In the genomic region with DNA sequence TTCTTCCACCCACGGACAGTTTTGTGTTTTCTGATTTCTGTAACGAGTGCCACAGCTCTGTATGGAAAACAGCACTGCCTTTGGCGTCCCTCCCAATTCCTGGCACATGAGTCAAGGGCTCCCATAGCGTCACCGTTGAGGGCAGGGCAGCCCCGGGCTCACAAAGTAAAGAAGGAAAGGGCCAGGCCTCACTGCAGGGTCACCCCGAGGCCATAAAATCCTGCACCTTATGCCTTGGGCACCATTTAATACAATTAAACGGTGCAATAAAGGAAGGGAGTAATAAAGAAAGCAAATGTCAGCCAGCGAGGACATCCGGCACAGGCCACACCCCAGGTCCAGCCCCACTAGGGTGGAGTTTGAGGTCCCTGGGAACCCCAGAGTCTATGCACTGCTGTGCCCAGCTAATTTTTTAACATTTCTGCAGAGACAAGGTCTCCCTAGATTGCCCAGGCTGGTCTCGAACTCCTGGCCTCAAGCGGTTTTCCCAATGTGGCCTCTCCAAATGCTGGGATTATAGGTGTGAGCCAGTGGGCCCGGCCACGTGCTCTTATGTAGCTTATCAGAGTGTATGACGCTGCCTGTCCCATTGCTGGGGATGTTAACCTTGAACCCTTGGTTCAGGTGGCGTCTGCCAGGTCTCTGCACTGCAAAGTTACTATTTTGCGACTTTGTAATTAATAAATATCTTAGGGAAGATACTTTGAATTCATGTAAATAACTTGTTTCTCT, we compare ENCODE assay signal across 13 cellular contexts. TPM values are rescaled to one million over a fixed set of nuclear protein-coding genes. Genes with fewer than 3 reads are reported as not detected.
DNase-seq lines count a peak whose midpoint lies in the region; ATAC-seq, FAIRE-seq and TF ChIP-seq lines count a peak whose summit lies in the region.
"Had no signal": no experiment of that assay in that cellular context is flagged by ENCODE, and none has a peak within 500 bp of the region (broad histone marks: within the 10 kb centered on the region; RNA-seq: fewer than 3 reads in every experiment).

No MANE protein-coding gene starts in this region.

- H3K9ac ChIP-seq in endothelial cell of umbilical vein (replicated peaks; ENCODE audit: extremely low read depth, insufficient read depth, low read length) = no peak overlapping the region

- no peaks in the 10 kb centered on the region for H3K4me1 ChIP-seq in endothelial cell of umbilical vein (ENCODE audit: control insufficient read depth, extremely low read depth, insufficient read depth, low read length)
- H3K4me1 ChIP-seq in vagina = peaks cover 9% of the 10 kb centered on the region

- CTCF ChIA-PET in BJ (lab: Yijun Ruan, JAX) = interaction anchor here (0.5 to 3.4 kb wide), 2 partner anchors 10 to 454 kb away, joined by 3 to 16 read pairs; no protein-coding TSS in a partner anchor
- CTCF ChIA-PET in endothelial cell of umbilical vein (lab: Charles Lee) = interaction anchor here (1.3 kb wide), 1 partner anchor 10 kb away, joined by 4 read pairs; no protein-coding TSS in a partner anchor

- POLR2A ChIA-PET in BJ (lab: Charles Lee) = interaction anchor here (0.5 kb wide), 1 partner anchor 15 kb away, joined by 4 read pairs; no protein-coding TSS in a partner anchor
- POLR2A ChIA-PET in endothelial cell of umbilical vein (lab: Charles Lee) = no interaction called here

- peaks cover 18% of the 10 kb centered on the region for H3K9me3 ChIP-seq in MG63
- no peaks in the 10 kb centered on the region for H3K9me3 ChIP-seq in endothelial cell of umbilical vein (replicated peaks; ENCODE audit: control insufficient read depth, insufficient read depth, low read length)
- H3K9me3 ChIP-seq in vagina = no peaks in the 10 kb centered on the region

- no peak overlapping the region for H3K4me2 ChIP-seq in endothelial cell of umbilical vein (ENCODE audit: insufficient read depth, low read length)

- no TSS peak for BruUV-seq in endothelial cell of umbilical vein (replicated peaks; lab: Mats Ljungman, UMichigan)

- no peaks in the 10 kb centered on the region for H3K9me1 ChIP-seq in endothelial cell of umbilical vein (replicated peaks; ENCODE audit: control insufficient read depth, extremely low read depth, insufficient read depth, low read length)

- no peak overlapping the region for H3K4me3 ChIP-seq in BJ (ENCODE audit: low read depth, low read length)
- no peak overlapping the region for H3K4me3 ChIP-seq in MG63
- no peak overlapping the region for H3K4me3 ChIP-seq in endothelial cell of umbilical vein (replicated peaks in 1 of 3; ENCODE audit: insufficient read depth in 1 of 3, low read depth in 1 of 3, low read length in 3 of 3)
- no peak overlapping the region for H3K4me3 ChIP-seq in vagina

- no peaks in the 10 kb centered on the region for H3K79me2 ChIP-seq in endothelial cell of umbilical vein (ENCODE audit: control insufficient read depth, insufficient read depth, low read length)

- intact Hi-C loops in endothelial cell of umbilical vein (cut with micrococcal nuclease) (no loop called here), vagina (cut with DNase I) (no loop called here)

- H3K36me3 ChIP-seq in BJ (ENCODE audit: control insufficient read depth, insufficient read depth, low read length) (no peaks in the 10 kb centered on the region), MG63 (no peaks in the 10 kb centered on the region), endothelial cell of umbilical vein (ENCODE audit: control insufficient read depth in 2 of 2, extremely low read depth in 1 of 2, insufficient read depth in 2 of 2, low read length in 2 of 2) (no peaks in the 10 kb centered on the region), vagina (no peaks in the 10 kb centered on the region)

- peak; percentile 65 for DNase-seq in BJ (ENCODE audit: low read depth)
- DNase-seq in MG63 = peak; percentile 84
- DNase-seq in endothelial cell of umbilical vein (ENCODE audit: low read depth, low spot score) = peak; percentile 36
- DNase-seq in myocyte (ENCODE audit: low read depth) = peak; percentile 42
- no peak for DNase-seq in activated T-cell treated with anti-CD3 and anti-CD28 coated beads, Interleukin-2, amount 50 U/mL, for 1 hour
- DNase-seq in KG1 (lab: John Stamatoyannopoulos, UW) = no peak
- DNase-seq in vagina (ENCODE audit: extremely low spot score in 2 of 2) = no peak
- DNase-seq: activated effector memory CD4-positive, alpha-beta T cell treated with Interleukin-2 at 50 U/mL for 16 hours; CD8-positive, alpha-beta T cell; NCI-H748 treated with DMSO at 0.1 percent for 48 hours; substantia nigra had no signal

- TF ChIP-seq POLR2A in endothelial cell of umbilical vein (IDR thresholded peaks at IDR 0.05; ENCODE audit: low read depth, low read length) = no peak
- TF ChIP-seq POLR2A in vagina (IDR thresholded peaks at IDR 0.05) = no peak

- no peaks in the 10 kb centered on the region for H3K27me3 ChIP-seq in BJ (ENCODE audit: control insufficient read depth, insufficient read depth, low read length)
- peaks cover 9% of the 10 kb centered on the region for H3K27me3 ChIP-seq in MG63
- H3K27me3 ChIP-seq in endothelial cell of umbilical vein (ENCODE audit: control insufficient read depth in 2 of 2, insufficient read depth in 2 of 2, low read length in 2 of 2) = peaks cover 5 to 7% of the 10 kb centered on the region in 2 experiments
- no peaks in the 10 kb centered on the region for H3K27me3 ChIP-seq in vagina

- H3K27ac ChIP-seq in endothelial cell of umbilical vein (ENCODE audit: insufficient read depth, low read depth, low read length) (no peak overlapping the region), vagina (no peak overlapping the region)

- H2AFZ ChIP-seq in endothelial cell of umbilical vein (ENCODE audit: low read depth, low read length) = no peak overlapping the region

- H4K20me1 ChIP-seq in endothelial cell of umbilical vein (replicated peaks; ENCODE audit: control insufficient read depth, extremely low read depth, insufficient read depth, low read length) = no peaks in the 10 kb centered on the region

- TF ChIP-seq CTCF in BJ (IDR thresholded peaks at IDR 0.05; ENCODE audit: insufficient read depth, low read depth, low read length) = no peak
- TF ChIP-seq CTCF in endothelial cell of umbilical vein (IDR thresholded peaks at IDR 0.05; ENCODE audit: extremely low read depth in 1 of 2, insufficient read depth in 1 of 2, low read depth in 1 of 2, low read length in 2 of 2) = no peak
- no peak for TF ChIP-seq CTCF in vagina (IDR thresholded peaks at IDR 0.05)

- FAIRE-seq in endothelial cell of umbilical vein (lab: Jason Lieb, UNC) = no peak
- FAIRE-seq: HepG2 had no signal

- dilution Hi-C loops in endothelial cell of umbilical vein (cut with MboI; ENCODE audit: extremely low pct_ligation_motif_present, low sequenced_read_pairs) = no loop called here

- no peak for ATAC-seq in HG03095 (IDR thresholded peaks at IDR 0.05; ENCODE audit: unreplicated experiment)
- ATAC-seq: CD8-positive, alpha-beta T cell; HepG2 had no signal

TF ChIP-seq in endothelial cell of umbilical vein, 7 proteins besides CTCF, POLR2A, EP300 and RAD21:
- TF ChIP-seq MYC (IDR thresholded peaks at IDR 0.05; ENCODE audit: low read depth, low read length) = no peak
- no peak for TF ChIP-seq GATA2 (IDR thresholded peaks at IDR 0.05; ENCODE audit: insufficient read depth, insufficient read length, low read depth, low read length)
- no peak for TF ChIP-seq JUN (IDR thresholded peaks at IDR 0.05; ENCODE audit: borderline replicate concordance, insufficient read depth, insufficient read length, low read depth)
- TF ChIP-seq, protein P1, sequence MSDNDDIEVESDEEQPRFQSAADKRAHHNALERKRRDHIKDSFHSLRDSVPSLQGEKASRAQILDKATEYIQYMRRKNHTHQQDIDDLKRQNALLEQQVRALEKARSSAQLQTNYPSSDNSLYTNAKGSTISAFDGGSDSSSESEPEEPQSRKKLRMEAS (IDR thresholded peaks at IDR 0.05; ENCODE audit: insufficient read depth, insufficient read length) = no peak
- no peak for TF ChIP-seq FOS (IDR thresholded peaks at IDR 0.05; ENCODE audit: borderline replicate concordance, insufficient read depth, low read length)
- TF ChIP-seq POLR2AphosphoS5 (IDR thresholded peaks at IDR 0.05; ENCODE audit: insufficient read depth, low read depth, low read length) = no peak
- TF ChIP-seq EZH2 (IDR thresholded peaks at IDR 0.05; ENCODE audit: borderline replicate concordance, low read depth, low read length, severe bottlenecking) = no peak

RNA-seq across cellular contexts. Expression of a gene that starts 13.6 kb away (rescaled TPM):
- polyA plus RNA-seq in BJ (2011; rRNA removed) (not detected in 2 replicates), endothelial cell of umbilical vein (not detected in 2 replicates)
- polyA minus RNA-seq in BJ (2011; rRNA and poly(A)+ RNA removed) = not detected in 2 replicates
- total RNA-seq in MG63 (2014; rRNA removed; shearing (Covaris generic); ENCODE audit: low replicate concordance) = not detected in 2 replicates
- total RNA-seq in endothelial cell of umbilical vein (not detected in 2 replicates), myocyte (not detected in 2 replicates), vagina (not detected)
- polyA plus RNA-seq in endothelial cell of umbilical vein (2011; cell fraction: cytosol; rRNA removed) = not detected in 2 replicates
- not detected in 2 replicates for polyA plus RNA-seq in endothelial cell of umbilical vein (2011; cell fraction: nucleus; rRNA removed)
- polyA plus RNA-seq in endothelial cell of umbilical vein (2012) = 0.01 TPM in 1 of 2 replicates, not detected in the other
- polyA minus RNA-seq in endothelial cell of umbilical vein = not detected in 2 replicates
- not detected for polyA minus RNA-seq in endothelial cell of umbilical vein (2011; cell fraction: cytosol; rRNA and poly(A)+ RNA removed)
- polyA minus RNA-seq in endothelial cell of umbilical vein (2011; cell fraction: nucleus; rRNA and poly(A)+ RNA removed) = not detected in 2 replicates
- polyA plus RNA-seq in myocyte (2012) = not detected
- total RNA-seq: CD8-positive, alpha-beta T cell; HepG2 had no signal
- polyA plus RNA-seq: HepG2 had no signal

RNA-seq across cellular contexts. Expression of a gene that starts 24.5 kb away (rescaled TPM):
- not detected in 2 replicates for polyA plus RNA-seq in BJ (2011; rRNA removed)
- polyA minus RNA-seq in BJ (2011; rRNA and poly(A)+ RNA removed) = 0.10 TPM in 1 of 2 replicates, not detected in the other
- not detected in 2 replicates for total RNA-seq in MG63 (2014; rRNA removed; shearing (Covaris generic); ENCODE audit: low replicate concordance)
- total RNA-seq in endothelial cell of umbilical vein = not detected in 2 replicates
- polyA plus RNA-seq in endothelial cell of umbilical vein = not detected in 2 replicates
- not detected in 2 replicates for polyA plus RNA-seq in endothelial cell of umbilical vein (2011; cell fraction: cytosol; rRNA removed)
- not detected in 2 replicates for polyA plus RNA-seq in endothelial cell of umbilical vein (2011; cell fraction: nucleus; rRNA removed)
- polyA plus RNA-seq in endothelial cell of umbilical vein (2012) = 0.11 and 0.27 TPM in 2 replicates
- not detected in 2 replicates for polyA minus RNA-seq in endothelial cell of umbilical vein
- not detected for polyA minus RNA-seq in endothelial cell of umbilical vein (2011; cell fraction: cytosol; rRNA and poly(A)+ RNA removed)
- not detected in 2 replicates for polyA minus RNA-seq in endothelial cell of umbilical vein (2011; cell fraction: nucleus; rRNA and poly(A)+ RNA removed)
- not detected in 2 replicates for total RNA-seq in myocyte
- 0.50 TPM for polyA plus RNA-seq in myocyte (2012)
- total RNA-seq in vagina = not detected
- total RNA-seq: CD8-positive, alpha-beta T cell; HepG2 had no signal
- polyA plus RNA-seq: HepG2 had no signal

Comparison
In these comparisons a context has a peak if more than half of its experiments do, and no peak if none do; other contexts are left out.
1. DNase-seq: peak in BJ (single experiment), MG63 (single experiment), endothelial cell of umbilical vein (single experiment) and myocyte (single experiment); none in activated T-cell treated with anti-CD3 and anti-CD28 coated beads, Interleukin-2, amount 50 U/mL, for 1 hour (single experiment), KG1 (single experiment) and vagina (0 of 2).